1 cellular context compared by ENCODE assay signal in the genomic region with DNA sequence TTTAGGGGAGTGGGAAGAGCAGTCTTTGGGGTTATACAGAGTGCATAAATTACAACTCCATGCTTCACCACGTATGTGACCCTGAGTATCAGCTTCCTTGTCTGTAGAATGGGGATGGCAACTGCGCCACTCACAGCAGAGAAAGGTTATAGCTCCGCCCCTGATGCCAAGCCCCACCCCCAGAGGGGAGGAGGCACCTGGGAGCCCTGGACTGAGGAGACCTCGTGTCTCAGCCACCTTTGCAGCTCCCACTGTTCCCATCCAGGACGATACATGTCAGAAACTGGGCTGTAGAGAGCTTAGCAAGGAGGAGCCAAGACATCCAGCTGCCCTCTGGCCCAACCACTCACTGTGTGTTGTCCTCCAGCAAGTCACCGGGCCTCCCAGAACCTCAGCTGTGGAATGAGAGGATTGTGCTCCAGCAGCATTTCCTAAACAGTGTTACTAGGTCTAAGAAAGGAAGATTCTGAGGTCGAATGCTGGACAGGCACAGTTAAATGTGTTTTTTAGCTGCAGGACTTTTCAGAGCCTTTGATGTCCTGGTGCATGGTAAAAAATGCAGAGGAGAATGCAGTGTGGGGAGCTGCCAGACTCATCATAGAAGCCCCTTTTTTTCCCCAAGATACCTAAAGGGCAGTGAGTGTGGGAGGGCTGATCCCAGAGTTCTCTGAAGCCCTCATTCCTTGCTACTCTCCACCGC.
TF ChIP-seq lines count a peak whose summit lies in the region.

No MANE protein-coding gene starts in this region.

TF ChIP-seq in GM23338, 12 proteins besides CTCF, POLR2A, EP300 and RAD21 (continued from another document):
- TF ChIP-seq, protein P1, sequence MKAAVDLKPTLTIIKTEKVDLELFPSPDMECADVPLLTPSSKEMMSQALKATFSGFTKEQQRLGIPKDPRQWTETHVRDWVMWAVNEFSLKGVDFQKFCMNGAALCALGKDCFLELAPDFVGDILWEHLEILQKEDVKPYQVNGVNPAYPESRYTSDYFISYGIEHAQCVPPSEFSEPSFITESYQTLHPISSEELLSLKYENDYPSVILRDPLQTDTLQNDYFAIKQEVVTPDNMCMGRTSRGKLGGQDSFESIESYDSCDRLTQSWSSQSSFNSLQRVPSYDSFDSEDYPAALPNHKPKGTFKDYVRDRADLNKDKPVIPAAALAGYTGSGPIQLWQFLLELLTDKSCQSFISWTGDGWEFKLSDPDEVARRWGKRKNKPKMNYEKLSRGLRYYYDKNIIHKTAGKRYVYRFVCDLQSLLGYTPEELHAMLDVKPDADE (IDR thresholded peaks at IDR 0.05): no peak
- TF ChIP-seq POLR2AphosphoS5 (IDR thresholded peaks at IDR 0.05; ENCODE audit: low read depth): no peak
- TF ChIP-seq, protein P2, sequence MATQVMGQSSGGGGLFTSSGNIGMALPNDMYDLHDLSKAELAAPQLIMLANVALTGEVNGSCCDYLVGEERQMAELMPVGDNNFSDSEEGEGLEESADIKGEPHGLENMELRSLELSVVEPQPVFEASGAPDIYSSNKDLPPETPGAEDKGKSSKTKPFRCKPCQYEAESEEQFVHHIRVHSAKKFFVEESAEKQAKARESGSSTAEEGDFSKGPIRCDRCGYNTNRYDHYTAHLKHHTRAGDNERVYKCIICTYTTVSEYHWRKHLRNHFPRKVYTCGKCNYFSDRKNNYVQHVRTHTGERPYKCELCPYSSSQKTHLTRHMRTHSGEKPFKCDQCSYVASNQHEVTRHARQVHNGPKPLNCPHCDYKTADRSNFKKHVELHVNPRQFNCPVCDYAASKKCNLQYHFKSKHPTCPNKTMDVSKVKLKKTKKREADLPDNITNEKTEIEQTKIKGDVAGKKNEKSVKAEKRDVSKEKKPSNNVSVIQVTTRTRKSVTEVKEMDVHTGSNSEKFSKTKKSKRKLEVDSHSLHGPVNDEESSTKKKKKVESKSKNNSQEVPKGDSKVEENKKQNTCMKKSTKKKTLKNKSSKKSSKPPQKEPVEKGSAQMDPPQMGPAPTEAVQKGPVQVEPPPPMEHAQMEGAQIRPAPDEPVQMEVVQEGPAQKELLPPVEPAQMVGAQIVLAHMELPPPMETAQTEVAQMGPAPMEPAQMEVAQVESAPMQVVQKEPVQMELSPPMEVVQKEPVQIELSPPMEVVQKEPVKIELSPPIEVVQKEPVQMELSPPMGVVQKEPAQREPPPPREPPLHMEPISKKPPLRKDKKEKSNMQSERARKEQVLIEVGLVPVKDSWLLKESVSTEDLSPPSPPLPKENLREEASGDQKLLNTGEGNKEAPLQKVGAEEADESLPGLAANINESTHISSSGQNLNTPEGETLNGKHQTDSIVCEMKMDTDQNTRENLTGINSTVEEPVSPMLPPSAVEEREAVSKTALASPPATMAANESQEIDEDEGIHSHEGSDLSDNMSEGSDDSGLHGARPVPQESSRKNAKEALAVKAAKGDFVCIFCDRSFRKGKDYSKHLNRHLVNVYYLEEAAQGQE (IDR thresholded peaks at IDR 0.05; ENCODE audit: unreplicated experiment): no peak
TF ChIP-seq in GM23338: peak in this region for 0.
